ENCODE assay signal across 1 cellular context in genomic region chr17:35171834-35172233, GRCh38.
TF ChIP-seq lines count a peak whose summit lies in the region.

No MANE protein-coding gene starts in this region.

TF ChIP-seq in SK-N-SH treated with all-trans-retinoic acid at 6 μM for 48 hours, 23 proteins besides CTCF, POLR2A, EP300 and RAD21 (continued from another document):
- no peak for TF ChIP-seq CSRNP3 (CRISPR knock-in tag; IDR thresholded peaks at IDR 0.05)
- no peak for TF ChIP-seq GLIS3 (CRISPR knock-in tag; IDR thresholded peaks at IDR 0.05)
- no peak for TF ChIP-seq ARNTL (CRISPR knock-in tag; IDR thresholded peaks at IDR 0.05; ENCODE audit: borderline replicate concordance, low read depth)
- TF ChIP-seq ZC3H10 (CRISPR knock-in tag; IDR thresholded peaks at IDR 0.05): no peak
- TF ChIP-seq PPARA (CRISPR knock-in tag; IDR thresholded peaks at IDR 0.05; ENCODE audit: borderline replicate concordance): no peak
- TF ChIP-seq ZNF70 (CRISPR knock-in tag; IDR thresholded peaks at IDR 0.05): no peak
- no peak for TF ChIP-seq BACH2 (CRISPR knock-in tag; IDR thresholded peaks at IDR 0.05; ENCODE audit: borderline replicate concordance)
- no peak for TF ChIP-seq CSDC2 (CRISPR knock-in tag; IDR thresholded peaks at IDR 0.05)
- TF ChIP-seq CREB5 (CRISPR knock-in tag; IDR thresholded peaks at IDR 0.05; ENCODE audit: low read depth): no peak
